Comparison of ENCODE assay signal across 11 cellular contexts in genomic region chr18:79924814-79925655, GRCh38. TPM values are rescaled to one million over a fixed set of nuclear protein-coding genes. Genes with fewer than 3 reads are reported as not detected.
DNase-seq lines count a peak whose midpoint lies in the region; ATAC-seq and TF ChIP-seq lines count a peak whose summit lies in the region.
"Had no signal": no experiment of that assay in that cellular context is flagged by ENCODE, and none has a peak within 500 bp of the region (broad histone marks: within the 10 kb centered on the region; RNA-seq: fewer than 3 reads in every experiment).

No MANE protein-coding gene starts in this region.

- no peaks in the 10 kb centered on the region for H4K20me1 ChIP-seq in H9 (ENCODE audit: control insufficient read depth, insufficient read depth, insufficient read length)

- H3K4me2 ChIP-seq in H9 (ENCODE audit: insufficient read depth, insufficient read length, low read length): no peak overlapping the region

- no peak overlapping the region for H2AFZ ChIP-seq in H9 (ENCODE audit: low read length)
- H2AFZ ChIP-seq: GM23248 had no signal

- H2BK5ac ChIP-seq in H9 (ENCODE audit: insufficient read length, low read length): no peak overlapping the region

- no peak overlapping the region for H4K8ac ChIP-seq in H9 (replicated peaks; ENCODE audit: insufficient read length, low read depth, low read length)

- H3K23ac ChIP-seq in H9 (ENCODE audit: insufficient read length, low read depth, low read length): no peak overlapping the region

- peaks cover 2% of the 10 kb centered on the region for H3K36me3 ChIP-seq in Caco-2 (ENCODE audit: control insufficient read depth, insufficient read depth, low read length)

- H3K9me3 ChIP-seq in H9 (ENCODE audit: control insufficient read depth, low read depth, low read length) (no peaks in the 10 kb centered on the region), Caco-2 (no peaks in the 10 kb centered on the region)

- no peak overlapping the region for H3T11ph ChIP-seq in H9 (ENCODE audit: low read length)

- no peak overlapping the region for H3K14ac ChIP-seq in H9 (ENCODE audit: insufficient read depth, low read length)

- DNase-seq in H9 (peak; percentile 22), NCI-H2196 (lab: John Stamatoyannopoulos, UW; ENCODE audit: unreplicated experiment) (peak; percentile 61), cardiac septum (ENCODE audit: low spot score) (peak; percentile 75), progenitor cell of endocrine pancreas (ENCODE audit: low spot score, unreplicated experiment) (no peak), Caco-2 (no peak), germinal center (ENCODE audit: low spot score) (no peak)
- no peak for DNase-seq in central memory CD4-positive, alpha-beta T cell
- DNase-seq: GM23248, NCI-H2029 treated with DMSO at 0.1 percent for 48 hours had no signal

- no peaks in the 10 kb centered on the region for H3K23me2 ChIP-seq in H9 (ENCODE audit: insufficient read length, low read depth, low read length, poor library complexity, severe bottlenecking)

- WGBS in H9 (ENCODE audit: extremely low coverage, insufficient read length, low lambda C conversion rate): no CpG with 5 or more reads among the region's 25 CpGs

- no peak overlapping the region for H3K18ac ChIP-seq in H9 (ENCODE audit: insufficient read length, low read depth, low read length)

- H3K4ac ChIP-seq in H9 (ENCODE audit: low read depth, low read length): no peak overlapping the region

- no TSS peak for BruUV-seq in Caco-2 (replicated peaks; lab: Mats Ljungman, UMichigan)

- TF ChIP-seq CTCF in H9 (conservative IDR thresholded peaks at IDR 0.05) (0 out of 3 replicates have a peak, but pooled peaks have one; percentile 12), progenitor cell of endocrine pancreas (IDR thresholded peaks at IDR 0.05; ENCODE audit: unreplicated experiment) (no peak), Caco-2 (IDR thresholded peaks at IDR 0.05; ENCODE audit: insufficient read depth in 1 of 2, low read depth in 1 of 2, low read length in 1 of 2, severe bottlenecking in 1 of 2, unreplicated experiment in 1 of 2) (no peak)

- no peaks in the 10 kb centered on the region; the same call in 1 of the 2 replicates for H3K27me3 ChIP-seq in H9 (ENCODE audit: insufficient read depth, low read length)
- no peaks in the 10 kb centered on the region for H3K27me3 ChIP-seq in Caco-2 (replicated peaks; ENCODE audit: control insufficient read depth, insufficient read depth, low read length)

- H3K9me3 Mint-ChIP-seq in H9: peaks cover 17 to 21% of the 10 kb centered on the region in 2 experiments
- peaks cover 13% of the 10 kb centered on the region for H3K9me3 Mint-ChIP-seq in progenitor cell of endocrine pancreas (ENCODE audit: low read depth)
- H3K9me3 Mint-ChIP-seq in Caco-2 (ENCODE audit: unreplicated experiment): peaks cover 7% of the 10 kb centered on the region

- peaks cover 2% of the 10 kb centered on the region; the same call in 1 of the 2 replicates for H3K27me3 Mint-ChIP-seq in H9 (ENCODE audit: low read depth)
- H3K27me3 Mint-ChIP-seq in progenitor cell of endocrine pancreas: no peaks in the 10 kb centered on the region
- H3K27me3 Mint-ChIP-seq in Caco-2 (ENCODE audit: insufficient read depth, unreplicated experiment): no peaks in the 10 kb centered on the region

- H3K4me3 ChIP-seq in Caco-2 (ENCODE audit: low read depth, low read length): no peak overlapping the region
- H3K4me3 ChIP-seq: GM23248 had no signal

- no peak overlapping the region for H3K27ac ChIP-seq in H9 (ENCODE audit: insufficient read length, low read depth, low read length)
- H3K27ac ChIP-seq: GM23248 had no signal

- H4K91ac ChIP-seq in H9 (ENCODE audit: insufficient read length, low read depth, low read length): no peak overlapping the region

- H3K27ac Mint-ChIP-seq in H9 (no peak overlapping the region), progenitor cell of endocrine pancreas (peak overlapping the region; percentile 53), Caco-2 (ENCODE audit: unreplicated experiment) (no peak overlapping the region)
- H3K27ac Mint-ChIP-seq: CD8-positive, alpha-beta T cell had no signal

- H3K79me2 ChIP-seq in H9 (ENCODE audit: insufficient read depth, low read length): no peaks in the 10 kb centered on the region

- peaks cover 13 to 29% (median 17%) of the 10 kb centered on the region in 3 experiments for H3K36me3 Mint-ChIP-seq in H9 (ENCODE audit: insufficient read depth in 1 of 3, low read depth in 3 of 3)
- H3K36me3 Mint-ChIP-seq in progenitor cell of endocrine pancreas (ENCODE audit: insufficient read depth): peaks cover 32% of the 10 kb centered on the region
- H3K36me3 Mint-ChIP-seq in Caco-2 (ENCODE audit: insufficient read depth, unreplicated experiment): peaks cover 27% of the 10 kb centered on the region

- POLR2A ChIA-PET in Caco-2 (lab: Charles Lee): no interaction called here

- H3K4me1 ChIP-seq in H9 (ENCODE audit: insufficient read depth, low read length): no peaks in the 10 kb centered on the region
- no peaks in the 10 kb centered on the region for H3K4me1 ChIP-seq in Caco-2

- intact Hi-C loops in cardiac septum (cut with DNase I) (no loop called here), Caco-2 (cut with micrococcal nuclease; ENCODE audit: unreplicated experiment) (no loop called here)

- H3K4me3 Mint-ChIP-seq in H9 (no peak overlapping the region), progenitor cell of endocrine pancreas (ENCODE audit: low read depth) (no peak overlapping the region), Caco-2 (ENCODE audit: unreplicated experiment) (no peak overlapping the region)
- H3K4me3 Mint-ChIP-seq: CD8-positive, alpha-beta T cell had no signal

- H2BK120ac ChIP-seq in H9 (ENCODE audit: low read depth, low read length, poor library complexity, severe bottlenecking): no peak overlapping the region

- H3K4me1 Mint-ChIP-seq in H9: peaks cover 13% of the 10 kb centered on the region in 2 experiments
- H3K4me1 Mint-ChIP-seq in progenitor cell of endocrine pancreas (ENCODE audit: low read depth): no peaks in the 10 kb centered on the region
- no peaks in the 10 kb centered on the region for H3K4me1 Mint-ChIP-seq in Caco-2 (ENCODE audit: low read depth, unreplicated experiment)

- H2BK15ac ChIP-seq in H9 (ENCODE audit: low read depth, low read length): no peak overlapping the region

- no peak overlapping the region for H2BK12ac ChIP-seq in H9 (ENCODE audit: insufficient read length, low read depth, low read length)

- CTCF ChIA-PET in Caco-2 (lab: Charles Lee): no interaction called here

- H3K56ac ChIP-seq in H9 (ENCODE audit: insufficient read length, low read depth, low read length): no peak overlapping the region

- ATAC-seq in GM21381 (IDR thresholded peaks at IDR 0.05; ENCODE audit: unreplicated experiment): no peak
- ATAC-seq: CD8-positive, alpha-beta T cell had no signal

- no peak overlapping the region for H3K9ac ChIP-seq in H9 (ENCODE audit: extremely low read depth, insufficient read length, low read length)
- H3K9ac ChIP-seq: GM23248 had no signal

- no peak overlapping the region for H4K5ac ChIP-seq in H9 (ENCODE audit: insufficient read length, low read depth, low read length)

- no peaks in the 10 kb centered on the region for H3K79me1 ChIP-seq in H9 (ENCODE audit: insufficient read depth, low read depth, low read length, poor library complexity, severe bottlenecking)

- no peak overlapping the region for H2AK5ac ChIP-seq in H9 (ENCODE audit: insufficient read length, low read length)

- no peak overlapping the region for H2BK20ac ChIP-seq in H9 (ENCODE audit: low read depth, low read length, poor library complexity, severe bottlenecking)

RNA-seq across cellular contexts. Expression of gene SLC66A2, which starts 26.4 kb away (rescaled TPM):
- total RNA-seq in H9 (2021): 10.3 and 13.0 TPM in 2 replicates
- 23.5 TPM for total RNA-seq in cardiac septum
- 31.0 and 31.6 TPM in 2 replicates for total RNA-seq in progenitor cell of endocrine pancreas
- total RNA-seq in Caco-2 (2022): 18.8 and 19.5 TPM in 2 replicates

RNA-seq across cellular contexts. Expression of gene HSBP1L1, which starts 39.4 kb away (rescaled TPM):
- total RNA-seq in H9 (2021) (0.46 TPM in 1 of 2 replicates, not detected in the other), cardiac septum (7.9 TPM), progenitor cell of endocrine pancreas (7.0 and 8.0 TPM in 2 replicates), Caco-2 (2022) (25.7 and 25.9 TPM in 2 replicates)

Comparison
In these comparisons a context has a peak if more than half of its experiments do, and no peak if none do; other contexts are left out.
1. DNase-seq: peak in H9 (single experiment), NCI-H2196 (single experiment) and cardiac septum (single experiment); none in progenitor cell of endocrine pancreas (single experiment), central memory CD4-positive, alpha-beta T cell (single experiment), Caco-2 (0 of 2) and germinal center (single experiment).